ENCODE assay signal across 20 cellular contexts in the genomic region with DNA sequence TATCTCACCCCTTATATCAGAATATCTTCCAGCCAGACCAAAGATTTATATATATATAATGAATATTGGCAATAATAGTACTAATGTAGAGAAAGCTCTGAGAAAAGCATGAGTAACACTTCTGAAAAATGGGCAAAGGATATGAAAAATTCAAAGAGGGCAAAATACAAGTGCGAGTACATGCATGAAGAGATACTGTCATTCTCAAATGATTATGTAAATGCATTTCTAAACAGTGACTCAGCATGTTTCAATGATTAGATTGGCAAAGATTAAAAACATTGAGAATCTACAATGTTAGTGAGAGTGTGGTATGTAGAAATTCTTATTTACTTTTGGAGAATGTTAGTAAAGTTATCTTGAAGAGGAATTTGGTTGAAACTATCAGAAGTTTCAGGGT.
DNase-seq lines count a peak whose midpoint lies in the region; ATAC-seq, FAIRE-seq and TF ChIP-seq lines count a peak whose summit lies in the region.
"Had no signal": no experiment of that assay in that cellular context is flagged by ENCODE, and none has a peak within 500 bp of the region (broad histone marks: within the 10 kb centered on the region; RNA-seq: fewer than 3 reads in every experiment).

No MANE protein-coding gene starts in this region.

- CTCF ChIA-PET in AG04450 (lab: Charles Lee) = no interaction called here

- no peaks in the 10 kb centered on the region for H4K20me1 ChIP-seq in keratinocyte (ENCODE audit: control insufficient read depth, extremely low read depth, insufficient read depth, low read length)

- H3K4me1 Mint-ChIP-seq in chondrocyte (ENCODE audit: low read depth) (peaks cover 14% of the 10 kb centered on the region), glutamatergic neuron (ENCODE audit: low read depth, unreplicated experiment) (peaks cover 17% of the 10 kb centered on the region)
- H3K4me1 Mint-ChIP-seq: neural crest cell had no signal

- no peak for TF ChIP-seq POLR2A in H54 (IDR thresholded peaks at IDR 0.05; ENCODE audit: low read depth, low read length)

- no peaks in the 10 kb centered on the region for H3K79me2 ChIP-seq in keratinocyte (ENCODE audit: control insufficient read depth, insufficient read depth, low read length)

- no peaks in the 10 kb centered on the region for H3K9me1 ChIP-seq in keratinocyte (ENCODE audit: control insufficient read depth, extremely low read depth, insufficient read depth, low read length)

- peak; percentile 24 for DNase-seq in AG04450 (ENCODE audit: low read depth, low spot score)
- DNase-seq in M059J (ENCODE audit: low read depth) = peak; percentile 76
- DNase-seq in chondrocyte (ENCODE audit: low spot score) = no peak
- DNase-seq in keratinocyte (ENCODE audit: low read depth, low spot score) = no peak
- no peak for DNase-seq in glutamatergic neuron
- DNase-seq in MG63 = no peak
- no peak for DNase-seq in H54 (ENCODE audit: insufficient read length, low spot score)
- DNase-seq: activated effector memory CD4-positive, alpha-beta T cell treated with anti-CD3 and anti-CD28 coated beads, Interleukin-2, amount 50 U/mL, for 16 hours; immature natural killer cell; NCI-H1092; right cardiac atrium; stimulated activated CD4-positive, alpha-beta T cell treated with anti-CD3 and anti-CD28 coated beads, Interleukin-2, amount 100 ng/mL, for 48 hours; stimulated activated CD8-positive, alpha-beta memory T cell treated with anti-CD3 and anti-CD28 coated beads, Interleukin-4, amount 100 ng/mL, for 48 hours; WERI-Rb-1 had no signal

- peak; percentile 44 for FAIRE-seq in keratinocyte (lab: Jason Lieb, UNC)
- FAIRE-seq in H54 (lab: Jason Lieb, UNC) = no peak
- FAIRE-seq: GM19239 had no signal

- H3K27me3 Mint-ChIP-seq in chondrocyte (ENCODE audit: low read depth) = no peaks in the 10 kb centered on the region
- H3K27me3 Mint-ChIP-seq in glutamatergic neuron (ENCODE audit: unreplicated experiment) = no peaks in the 10 kb centered on the region

- TF ChIP-seq CTCF in AG04450 (IDR thresholded peaks at IDR 0.05; ENCODE audit: low read depth, low read length) (no peak), chondrocyte (IDR thresholded peaks at IDR 0.05) (no peak), keratinocyte (optimal IDR thresholded peaks at IDR 0.05 in 1 of 3, IDR thresholded peaks at IDR 0.05 in 1 of 3, conservative IDR thresholded peaks at IDR 0.05 in 1 of 3; ENCODE audit: extremely low read depth in 1 of 3, insufficient read depth in 2 of 3, low read length in 3 of 3) (no peak), glutamatergic neuron (IDR thresholded peaks at IDR 0.05; ENCODE audit: partially characterized antibody, unreplicated experiment) (no peak)

- H3K4me2 ChIP-seq in keratinocyte (ENCODE audit: control insufficient read depth, extremely low read depth, insufficient read depth, low read depth, low read length) = peak overlapping the region; percentile 3

- POLR2A ChIA-PET in AG04450 (lab: Yijun Ruan, JAX) = no interaction called here

- H3K27me3 ChIP-seq in AG04450 (ENCODE audit: control insufficient read depth, insufficient read depth, low read length) = no peaks in the 10 kb centered on the region
- H3K27me3 ChIP-seq in keratinocyte (ENCODE audit: control insufficient read depth, extremely low read depth, insufficient read depth, low read length) = no peaks in the 10 kb centered on the region
- no peaks in the 10 kb centered on the region for H3K27me3 ChIP-seq in MG63
- H3K27me3 ChIP-seq: ascending aorta had no signal

- peaks cover 22% of the 10 kb centered on the region for H3K4me1 ChIP-seq in keratinocyte (ENCODE audit: control insufficient read depth, extremely low read depth, insufficient read depth, low read length)
- H3K4me1 ChIP-seq: ascending aorta had no signal

- ATAC-seq in GM19395 (IDR thresholded peaks at IDR 0.05; ENCODE audit: unreplicated experiment) = no peak
- ATAC-seq: right cardiac atrium had no signal

- no peak overlapping the region for H2AFZ ChIP-seq in keratinocyte (ENCODE audit: control insufficient read depth, low read length)

- dilution Hi-C loops in keratinocyte (cut with MboI; ENCODE audit: extremely low pct_ligation_motif_present, low sequenced_read_pairs) = no loop called here

- peak overlapping the region; percentile 31 for H3K27ac ChIP-seq in AG04450 (ENCODE audit: low read depth, low read length)
- peak overlapping the region; percentile 39 for H3K27ac ChIP-seq in keratinocyte (ENCODE audit: control insufficient read depth, insufficient read depth, low read length)
- H3K27ac ChIP-seq: ascending aorta, SK-N-MC, thoracic aorta, WERI-Rb-1 had no signal

- peaks cover 2% of the 10 kb centered on the region for H3K9me3 Mint-ChIP-seq in chondrocyte (ENCODE audit: low read depth)
- H3K9me3 Mint-ChIP-seq in glutamatergic neuron (ENCODE audit: unreplicated experiment) = peaks cover 2% of the 10 kb centered on the region
- H3K9me3 Mint-ChIP-seq: immature natural killer cell had no signal

- no peaks in the 10 kb centered on the region for H3K36me3 Mint-ChIP-seq in chondrocyte (ENCODE audit: low read depth)
- peaks cover 5% of the 10 kb centered on the region for H3K36me3 Mint-ChIP-seq in glutamatergic neuron (ENCODE audit: unreplicated experiment)
- H3K36me3 Mint-ChIP-seq: immature natural killer cell had no signal

- H3K9me3 ChIP-seq in AG04450 (ENCODE audit: control insufficient read depth, insufficient read depth, low read length) (no peaks in the 10 kb centered on the region; the same call in 1 of the 2 replicates), keratinocyte (ENCODE audit: control insufficient read depth, low read depth, low read length) (no peaks in the 10 kb centered on the region), MG63 (no peaks in the 10 kb centered on the region)
- H3K9me3 ChIP-seq: ascending aorta, thoracic aorta had no signal

- H3K9ac ChIP-seq in keratinocyte (ENCODE audit: control insufficient read depth, extremely low read depth, insufficient read depth, low read length) = no peak overlapping the region

- no peak overlapping the region for H3K4me3 ChIP-seq in AG04450 (ENCODE audit: low read depth, low read length)
- H3K4me3 ChIP-seq in keratinocyte (ENCODE audit: control insufficient read depth in 2 of 3, extremely low read depth in 1 of 3, insufficient read depth in 2 of 3, low read depth in 1 of 3, low read length in 3 of 3) = no peak overlapping the region
- no peak overlapping the region for H3K4me3 ChIP-seq in MG63
- H3K4me3 ChIP-seq: ascending aorta, SK-N-MC, thoracic aorta had no signal

- H3K36me3 ChIP-seq in keratinocyte (ENCODE audit: control insufficient read depth in 2 of 2, extremely low read depth in 1 of 2, insufficient read depth in 2 of 2, low read length in 2 of 2) (no peaks in the 10 kb centered on the region), MG63 (no peaks in the 10 kb centered on the region)
- H3K36me3 ChIP-seq: ascending aorta, thoracic aorta, WERI-Rb-1 had no signal

- peak overlapping the region; percentile 68 for H3K27ac Mint-ChIP-seq in chondrocyte (ENCODE audit: unreplicated experiment)
- H3K27ac Mint-ChIP-seq in glutamatergic neuron (ENCODE audit: unreplicated experiment) = no peak overlapping the region
- H3K27ac Mint-ChIP-seq: immature natural killer cell had no signal

- no peak overlapping the region for H3K4me3 Mint-ChIP-seq in chondrocyte (ENCODE audit: unreplicated experiment)
- no peak overlapping the region for H3K4me3 Mint-ChIP-seq in glutamatergic neuron (ENCODE audit: unreplicated experiment)
- H3K4me3 Mint-ChIP-seq: immature natural killer cell, neural crest cell had no signal

Comparison
In these comparisons a context has a peak if more than half of its experiments do, and no peak if none do; other contexts are left out.
1. DNase-seq: peak in AG04450 (single experiment) and M059J (single experiment); none in chondrocyte (single experiment), keratinocyte (single experiment), glutamatergic neuron (single experiment), MG63 (single experiment) and H54 (single experiment).